Comparison of ENCODE assay signal across 17 cellular contexts in genomic region chr2:24853046-24853445, GRCh38. TPM values are rescaled to one million over a fixed set of nuclear protein-coding genes. Genes with fewer than 3 reads are reported as not detected.
DNase-seq lines count a peak whose midpoint lies in the region; ATAC-seq and TF ChIP-seq lines count a peak whose summit lies in the region.
"Had no signal": no experiment of that assay in that cellular context is flagged by ENCODE, and none has a peak within 500 bp of the region (broad histone marks: within the 10 kb centered on the region; RNA-seq: fewer than 3 reads in every experiment).

No MANE protein-coding gene starts in this region.

- WGBS in spleen, 5 donors, result 92 to 96% (median 95%) methylated on average over 9 of the region's 9 CpGs

- no peak overlapping the region for H3K27ac ChIP-seq in spleen
- H3K27ac ChIP-seq: 22Rv1; A549; BLaER1 treated with 17β-estradiol and CSF1 and Interleukin-3, amounts not matched to agents 10 nM and 100 nM; C4-2B had no signal

- intact Hi-C loops in dendritic cell treated with granulocyte-macrophage colony-stimulating factor and Interleukin-4, amounts not matched to agents 40 ng/mL and 50 ng/mL, for 4 days (cut with micrococcal nuclease), result no loop called here
- intact Hi-C loops in left colon (cut with DNase I, micrococcal nuclease), result no loop called here
- intact Hi-C loops in spleen (cut with DNase I; ENCODE audit: low total_unique reads), result no loop called here

- peaks cover 16% of the 10 kb centered on the region for H3K4me1 Mint-ChIP-seq in dendritic cell treated with granulocyte-macrophage colony-stimulating factor and Interleukin-4, amounts not matched to agents 40 ng/mL and 50 ng/mL, for 4 days (ENCODE audit: low read depth)
- H3K4me1 Mint-ChIP-seq: B cell had no signal

- no peak for TF ChIP-seq CTCF in spleen (IDR thresholded peaks at IDR 0.05 in 8 of 11, conservative IDR thresholded peaks at IDR 0.05 in 3 of 11)

- peaks cover 0 to 12% (median 5%) of the 10 kb centered on the region in 8 donors for H3K9me3 ChIP-seq in spleen

- H3K4me1 ChIP-seq in spleen, result peaks cover 0 to 34% (median 3%) of the 10 kb centered on the region in 6 donors
- H3K4me1 ChIP-seq: A549 had no signal

- DNase-seq in left colon (no peak), spleen (peak; percentile 43), LoVo (ENCODE audit: low spot score) (no peak), SHP77 treated with DMSO at 0.1 percent for 48 hours (lab: John Stamatoyannopoulos, UW) (no peak)
- DNase-seq: AML-193; Caco-2; Calu3; CD4-positive, alpha-beta T cell; CD8-positive, alpha-beta T cell; DMS79 treated with DMSO at 0.1 percent for 48 hours; GF-D8 had no signal

- H3K4me3 Mint-ChIP-seq in dendritic cell treated with granulocyte-macrophage colony-stimulating factor and Interleukin-4, amounts not matched to agents 40 ng/mL and 50 ng/mL, for 4 days, result no peak overlapping the region
- H3K4me3 Mint-ChIP-seq: B cell; CD4-positive, alpha-beta T cell; CD8-positive, alpha-beta T cell had no signal

- TF ChIP-seq POLR2A in spleen (IDR thresholded peaks at IDR 0.05), result no peak

- H3K36me3 ChIP-seq in spleen, result peaks cover 0 to 36% (median 0%) of the 10 kb centered on the region in 6 donors

- peaks cover 6% of the 10 kb centered on the region for H3K9me3 Mint-ChIP-seq in dendritic cell treated with granulocyte-macrophage colony-stimulating factor and Interleukin-4, amounts not matched to agents 40 ng/mL and 50 ng/mL, for 4 days
- H3K9me3 Mint-ChIP-seq: CD4-positive, alpha-beta T cell; CD8-positive, alpha-beta T cell had no signal

- H3K4me3 ChIP-seq in spleen, result no peak overlapping the region
- H3K4me3 ChIP-seq: A549; BLaER1 treated with 17β-estradiol and CSF1 and Interleukin-3, amounts not matched to agents 10 nM and 100 nM had no signal

- H3K27ac Mint-ChIP-seq in dendritic cell treated with granulocyte-macrophage colony-stimulating factor and Interleukin-4, amounts not matched to agents 40 ng/mL and 50 ng/mL, for 4 days, result peak overlapping the region; percentile 45
- H3K27ac Mint-ChIP-seq: B cell; CD4-positive, alpha-beta T cell; CD8-positive, alpha-beta T cell had no signal

- H3K27me3 Mint-ChIP-seq in dendritic cell treated with granulocyte-macrophage colony-stimulating factor and Interleukin-4, amounts not matched to agents 40 ng/mL and 50 ng/mL, for 4 days, result no peaks in the 10 kb centered on the region
- H3K27me3 Mint-ChIP-seq: B cell; CD4-positive, alpha-beta T cell had no signal

- peak; percentile 57 for ATAC-seq in left colon
- ATAC-seq: CD8-positive, alpha-beta T cell had no signal

- H3K27me3 ChIP-seq in spleen (replicated peaks in 1 of 7), result no peaks in the 10 kb centered on the region
- H3K27me3 ChIP-seq: BLaER1 treated with 17β-estradiol and CSF1 and Interleukin-3, amounts not matched to agents 10 nM and 100 nM had no signal

- H3K36me3 Mint-ChIP-seq in dendritic cell treated with granulocyte-macrophage colony-stimulating factor and Interleukin-4, amounts not matched to agents 40 ng/mL and 50 ng/mL, for 4 days (ENCODE audit: low read depth), result no peaks in the 10 kb centered on the region

RNA-seq across cellular contexts. Expression of gene CENPO, which starts 59.8 kb away (rescaled TPM):
- total RNA-seq in left colon, result 10 to 100 TPM in 1 of 2 donors, 1 to 10 TPM in 1; 9.8 to 10.8 TPM
- 10 to 100 TPM in 1 of 7 donors, 1 to 10 TPM in 6; 6.8 to 10.4 (median 8.7) TPM for total RNA-seq in spleen
- polyA plus RNA-seq in spleen, result 1 to 10 TPM; 1.7 to 3.4 (median 2.6) TPM

RNA-seq across cellular contexts. Expression of gene PTRHD1, which starts 59.9 kb away (rescaled TPM):
- total RNA-seq in left colon (10 to 100 TPM; 45.0 to 48.3 TPM), spleen (10 to 100 TPM; 11.0 to 26.9 (median 20.5) TPM)
- 10 to 100 TPM; 36.4 to 42.0 (median 36.5) TPM for polyA plus RNA-seq in spleen
